ENCODE assay signal across 7 cellular contexts in genomic region chr7:151754142-151754590, GRCh38.
DNase-seq lines count a peak whose midpoint lies in the region; FAIRE-seq and TF ChIP-seq lines count a peak whose summit lies in the region.

No MANE protein-coding gene starts in this region.

- H3K9ac ChIP-seq in mesendoderm (ENCODE audit: low read length): no peak overlapping the region

- H3K4me1 ChIP-seq in mesendoderm (ENCODE audit: control insufficient read depth, low read depth, low read length): no peaks in the 10 kb centered on the region

- no peak overlapping the region for H4K5ac ChIP-seq in mesendoderm (ENCODE audit: low read length)

- H3K4ac ChIP-seq in mesendoderm (ENCODE audit: low read depth, low read length): no peak overlapping the region

- peak overlapping the region; percentile 30 for H3K27ac ChIP-seq in mesendoderm (ENCODE audit: low read depth, low read length)

- no peaks in the 10 kb centered on the region for H3K36me3 ChIP-seq in mesendoderm (ENCODE audit: control insufficient read depth, insufficient read depth, low read length)

- no peaks in the 10 kb centered on the region for H3K27me3 ChIP-seq in mesendoderm (ENCODE audit: insufficient read depth, low read length, poor library complexity)

- no peaks in the 10 kb centered on the region for H3K79me1 ChIP-seq in mesendoderm (ENCODE audit: low read length)

- H2BK15ac ChIP-seq in mesendoderm (replicated peaks; ENCODE audit: low read depth): no peak overlapping the region

- H3K56ac ChIP-seq in mesendoderm (ENCODE audit: low read length): peak overlapping the region; percentile 49

- WGBS in mesendoderm (ENCODE audit: extremely low coverage, insufficient coverage, low lambda C conversion rate): no CpG with 5 or more reads among the region's 14 CpGs

- H3K18ac ChIP-seq in mesendoderm (ENCODE audit: low read length): peak overlapping the region; percentile 46

- H3K23ac ChIP-seq in mesendoderm (ENCODE audit: low read length): no peak overlapping the region

- no peaks in the 10 kb centered on the region for H3K79me2 ChIP-seq in mesendoderm (ENCODE audit: control insufficient read depth, insufficient read depth, low read length)

- no peak overlapping the region for H2AK5ac ChIP-seq in mesendoderm (ENCODE audit: low read length)

- H3K4me3 ChIP-seq in mesendoderm (ENCODE audit: low read length): no peak overlapping the region

- H2BK120ac ChIP-seq in mesendoderm (ENCODE audit: low read depth, low read length): no peak overlapping the region

- DNase-seq in DMS 273 treated with DMSO at 0.1 percent for 48 hours (lab: John Stamatoyannopoulos, UW) (peak; percentile 47), GOT3 (lab: John Stamatoyannopoulos, UW) (peak; percentile 69), epidermal melanocyte (ENCODE audit: insufficient read length, low spot score) (peak; percentile 94), mesendoderm (peak; percentile 99), urothelium cell line (ENCODE audit: low spot score) (peak; percentile 74), activated gamma-delta T cell treated with Interleukin-2 at 50 U/mL for 16 hours (no peak)

- H3K4me2 ChIP-seq in mesendoderm (ENCODE audit: low read length): no peak overlapping the region

- no peak for FAIRE-seq in urothelium cell line (lab: Jason Lieb, UNC)

- no peak overlapping the region for H2BK5ac ChIP-seq in mesendoderm (ENCODE audit: low read length)

- H4K8ac ChIP-seq in mesendoderm (ENCODE audit: low read depth, low read length): no peak overlapping the region

TF ChIP-seq in PFSK-1, 5 proteins besides CTCF, POLR2A, EP300 and RAD21:
- peak; percentile 28 to 57; a peak in 1 of 4 replicates for TF ChIP-seq REST (IDR thresholded peaks at IDR 0.05; ENCODE audit: insufficient read depth in 1 of 2, low read depth in 2 of 2, low read length in 2 of 2)
- no peak for TF ChIP-seq POLR2AphosphoS5 (IDR thresholded peaks at IDR 0.05; ENCODE audit: low read depth, low read length)
- TF ChIP-seq FOXP2 (optimal IDR thresholded peaks at IDR 0.05; ENCODE audit: borderline replicate concordance, extremely low read depth, extremely low read length, insufficient read depth): peak; percentile 94
- 0 out of 2 replicates have a peak, but pooled peaks have one; percentile 21 for TF ChIP-seq SIN3A (IDR thresholded peaks at IDR 0.05; ENCODE audit: borderline replicate concordance, insufficient read depth, low read length)
